ENCODE assay signal across 9 cellular contexts in the genomic region with DNA sequence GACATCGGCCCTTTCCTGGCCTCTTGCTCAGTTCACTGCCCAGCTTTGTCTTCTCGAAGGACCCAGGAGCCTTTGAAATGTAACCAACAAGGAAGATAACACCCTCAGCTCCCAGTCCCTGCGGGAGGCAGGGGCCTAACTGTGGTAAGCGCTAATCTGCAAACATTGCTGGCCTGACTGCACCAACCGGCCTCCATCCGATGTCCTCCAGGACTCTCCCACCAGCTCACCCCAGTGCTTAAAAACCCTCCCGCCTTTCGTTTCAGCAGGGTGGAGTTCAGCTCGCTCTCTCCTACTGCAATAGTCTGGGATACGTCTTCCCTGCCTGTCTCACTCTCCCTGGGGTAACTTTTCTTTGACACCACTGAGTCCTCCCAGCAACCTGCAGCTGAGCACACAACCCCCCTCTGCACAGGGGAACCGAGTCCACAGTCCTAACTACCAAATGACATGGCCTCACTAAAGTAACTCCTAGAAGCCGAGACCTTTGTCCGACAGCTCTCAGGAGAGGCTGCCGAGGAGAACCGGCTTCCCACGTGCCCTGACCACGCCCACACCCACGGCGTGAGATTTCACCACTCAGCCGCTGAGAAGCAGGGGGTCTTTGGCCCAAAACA.
DNase-seq lines count a peak whose midpoint lies in the region; FAIRE-seq and TF ChIP-seq lines count a peak whose summit lies in the region.
"Had no signal": no experiment of that assay in that cellular context is flagged by ENCODE, and none has a peak within 500 bp of the region (broad histone marks: within the 10 kb centered on the region; RNA-seq: fewer than 3 reads in every experiment).

No MANE protein-coding gene starts in this region.

- H3K9me3 ChIP-seq in keratinocyte (ENCODE audit: control insufficient read depth, low read depth, low read length): no peaks in the 10 kb centered on the region
- no peaks in the 10 kb centered on the region for H3K9me3 ChIP-seq in MG63
- no peaks in the 10 kb centered on the region for H3K9me3 ChIP-seq in BE2C

- no peaks in the 10 kb centered on the region for H3K9me1 ChIP-seq in keratinocyte (ENCODE audit: control insufficient read depth, extremely low read depth, insufficient read depth, low read length)

- no peak for TF ChIP-seq CTCF in keratinocyte (optimal IDR thresholded peaks at IDR 0.05 in 1 of 3, IDR thresholded peaks at IDR 0.05 in 1 of 3, conservative IDR thresholded peaks at IDR 0.05 in 1 of 3; ENCODE audit: extremely low read depth in 1 of 3, insufficient read depth in 2 of 3, low read length in 3 of 3)
- no peak for TF ChIP-seq CTCF in BE2C (IDR thresholded peaks at IDR 0.05; ENCODE audit: low read depth, low read length)

- no peak overlapping the region for H3K4me3 ChIP-seq in keratinocyte (ENCODE audit: control insufficient read depth in 2 of 3, extremely low read depth in 1 of 3, insufficient read depth in 2 of 3, low read depth in 1 of 3, low read length in 3 of 3)
- no peak overlapping the region for H3K4me3 ChIP-seq in MG63
- H3K4me3 ChIP-seq in BE2C (ENCODE audit: low read depth, low read length): no peak overlapping the region

- H3K27me3 Mint-ChIP-seq in activated T-helper 1 cell treated with anti-CD3 and anti-CD28 coated beads, Interleukin-12 subunit alpha, Interleukin-12 subunit beta, Interleukin-2, Interleukin-4 antibody, amounts not matched to agents 30 ng/mL and 10 ng/mL and 1 ng/mL, durations not matched to agents 14 hours and 24 hours and 36 hours (ENCODE audit: insufficient read depth): no peaks in the 10 kb centered on the region
- no peaks in the 10 kb centered on the region for H3K27me3 Mint-ChIP-seq in stimulated activated naive CD8-positive, alpha-beta T cell treated with anti-CD3 and anti-CD28 coated beads, Interleukin-15, Interleukin-2, amounts not matched to agents 100 ng/mL and 50 ng/mL, for 24 hours

- intact Hi-C loops in activated T-helper 1 cell treated with anti-CD3 and anti-CD28 coated beads, Interleukin-12 subunit alpha, Interleukin-12 subunit beta, Interleukin-2, Interleukin-4 antibody, amounts not matched to agents 30 ng/mL and 10 ng/mL and 1 ng/mL, durations not matched to agents 14 hours and 24 hours and 36 hours (cut with micrococcal nuclease): no loop called here

- DNase-seq in NCI-H1417 (lab: John Stamatoyannopoulos, UW) (peak in 2 of 3 experiments; percentile 61 to 77), NCI-H1417 treated with DMSO at 0.1 percent for 48 hours (lab: John Stamatoyannopoulos, UW) (no peak), keratinocyte (ENCODE audit: low read depth, low spot score) (no peak), epidermal melanocyte (ENCODE audit: insufficient read length, low spot score) (no peak), MG63 (no peak), BE2C (no peak)
- no peak for DNase-seq in activated T-helper 1 cell treated with anti-CD3 and anti-CD28 coated beads, Interleukin-12 subunit alpha, Interleukin-12 subunit beta, Interleukin-2, Interleukin-4 antibody, amounts not matched to agents 30 ng/mL and 10 ng/mL and 1 ng/mL, durations not matched to agents 14 hours and 24 hours and 36 hours (ENCODE audit: low spot score)

- dilution Hi-C loops in keratinocyte (cut with MboI; ENCODE audit: extremely low pct_ligation_motif_present, low sequenced_read_pairs): no loop called here

- H3K4me1 Mint-ChIP-seq in activated T-helper 1 cell treated with anti-CD3 and anti-CD28 coated beads, Interleukin-12 subunit alpha, Interleukin-12 subunit beta, Interleukin-2, Interleukin-4 antibody, amounts not matched to agents 30 ng/mL and 10 ng/mL and 1 ng/mL, durations not matched to agents 14 hours and 24 hours and 36 hours (ENCODE audit: low read depth): peaks cover 79% of the 10 kb centered on the region
- H3K4me1 Mint-ChIP-seq in stimulated activated naive CD8-positive, alpha-beta T cell treated with anti-CD3 and anti-CD28 coated beads, Interleukin-15, Interleukin-2, amounts not matched to agents 100 ng/mL and 50 ng/mL, for 24 hours (ENCODE audit: low read depth): peaks cover 77% of the 10 kb centered on the region

- H3K79me2 ChIP-seq in keratinocyte (ENCODE audit: control insufficient read depth, insufficient read depth, low read length): peaks cover 65% of the 10 kb centered on the region

- peaks cover 13 to 19% of the 10 kb centered on the region in 2 experiments for H3K36me3 ChIP-seq in keratinocyte (ENCODE audit: control insufficient read depth in 2 of 2, extremely low read depth in 1 of 2, insufficient read depth in 2 of 2, low read length in 2 of 2)
- H3K36me3 ChIP-seq in MG63: no peaks in the 10 kb centered on the region
- H3K36me3 ChIP-seq in BE2C: no peaks in the 10 kb centered on the region

- H3K9ac ChIP-seq in keratinocyte (ENCODE audit: control insufficient read depth, extremely low read depth, insufficient read depth, low read length): no peak overlapping the region

- H3K27ac Mint-ChIP-seq in activated T-helper 1 cell treated with anti-CD3 and anti-CD28 coated beads, Interleukin-12 subunit alpha, Interleukin-12 subunit beta, Interleukin-2, Interleukin-4 antibody, amounts not matched to agents 30 ng/mL and 10 ng/mL and 1 ng/mL, durations not matched to agents 14 hours and 24 hours and 36 hours: peak overlapping the region; percentile 95
- H3K27ac Mint-ChIP-seq in stimulated activated naive CD8-positive, alpha-beta T cell treated with anti-CD3 and anti-CD28 coated beads, Interleukin-15, Interleukin-2, amounts not matched to agents 100 ng/mL and 50 ng/mL, for 24 hours: peak overlapping the region; percentile 95

- no peak overlapping the region for H3K4me2 ChIP-seq in keratinocyte (ENCODE audit: control insufficient read depth, extremely low read depth, insufficient read depth, low read depth, low read length)

- peaks cover 2% of the 10 kb centered on the region for H4K20me1 ChIP-seq in keratinocyte (ENCODE audit: control insufficient read depth, extremely low read depth, insufficient read depth, low read length)

- peak overlapping the region; percentile 56 for H3K4me3 Mint-ChIP-seq in activated T-helper 1 cell treated with anti-CD3 and anti-CD28 coated beads, Interleukin-12 subunit alpha, Interleukin-12 subunit beta, Interleukin-2, Interleukin-4 antibody, amounts not matched to agents 30 ng/mL and 10 ng/mL and 1 ng/mL, durations not matched to agents 14 hours and 24 hours and 36 hours
- peak overlapping the region; percentile 55 for H3K4me3 Mint-ChIP-seq in stimulated activated naive CD8-positive, alpha-beta T cell treated with anti-CD3 and anti-CD28 coated beads, Interleukin-15, Interleukin-2, amounts not matched to agents 100 ng/mL and 50 ng/mL, for 24 hours

- H3K27ac ChIP-seq in keratinocyte (ENCODE audit: control insufficient read depth, insufficient read depth, low read length): peak overlapping the region; percentile 24

- H3K4me1 ChIP-seq in keratinocyte (ENCODE audit: control insufficient read depth, extremely low read depth, insufficient read depth, low read length) (peaks cover 8% of the 10 kb centered on the region), BE2C (no peaks in the 10 kb centered on the region)

- no peaks in the 10 kb centered on the region for H3K9me3 Mint-ChIP-seq in activated T-helper 1 cell treated with anti-CD3 and anti-CD28 coated beads, Interleukin-12 subunit alpha, Interleukin-12 subunit beta, Interleukin-2, Interleukin-4 antibody, amounts not matched to agents 30 ng/mL and 10 ng/mL and 1 ng/mL, durations not matched to agents 14 hours and 24 hours and 36 hours
- no peaks in the 10 kb centered on the region for H3K9me3 Mint-ChIP-seq in stimulated activated naive CD8-positive, alpha-beta T cell treated with anti-CD3 and anti-CD28 coated beads, Interleukin-15, Interleukin-2, amounts not matched to agents 100 ng/mL and 50 ng/mL, for 24 hours

- peaks cover 21% of the 10 kb centered on the region for H3K36me3 Mint-ChIP-seq in activated T-helper 1 cell treated with anti-CD3 and anti-CD28 coated beads, Interleukin-12 subunit alpha, Interleukin-12 subunit beta, Interleukin-2, Interleukin-4 antibody, amounts not matched to agents 30 ng/mL and 10 ng/mL and 1 ng/mL, durations not matched to agents 14 hours and 24 hours and 36 hours (ENCODE audit: low read depth)
- peaks cover 20% of the 10 kb centered on the region for H3K36me3 Mint-ChIP-seq in stimulated activated naive CD8-positive, alpha-beta T cell treated with anti-CD3 and anti-CD28 coated beads, Interleukin-15, Interleukin-2, amounts not matched to agents 100 ng/mL and 50 ng/mL, for 24 hours (ENCODE audit: low read depth)

- FAIRE-seq in keratinocyte (lab: Jason Lieb, UNC): no peak
- FAIRE-seq: A204.1 had no signal

- no peak overlapping the region for H2AFZ ChIP-seq in keratinocyte (ENCODE audit: control insufficient read depth, low read length)

- H3K27me3 ChIP-seq in keratinocyte (ENCODE audit: control insufficient read depth, extremely low read depth, insufficient read depth, low read length): no peaks in the 10 kb centered on the region
- no peaks in the 10 kb centered on the region for H3K27me3 ChIP-seq in MG63
- H3K27me3 ChIP-seq in BE2C: no peaks in the 10 kb centered on the region

Comparison
In these comparisons a context has a peak if more than half of its experiments do, and no peak if none do; other contexts are left out.
1. DNase-seq: peak in NCI-H1417 (2 of 3); none in NCI-H1417 treated with DMSO at 0.1 percent for 48 hours (single experiment), activated T-helper 1 cell treated with anti-CD3 and anti-CD28 coated beads, Interleukin-12 subunit alpha, Interleukin-12 subunit beta, Interleukin-2, Interleukin-4 antibody, amounts not matched to agents 30 ng/mL and 10 ng/mL and 1 ng/mL, durations not matched to agents 14 hours and 24 hours and 36 hours (single experiment), keratinocyte (single experiment), epidermal melanocyte (single experiment), MG63 (single experiment) and BE2C (single experiment).